In genomic region chr11:42631223-42631843, GRCh38 we compare ENCODE assay signal across 10 cellular contexts.
DNase-seq lines count a peak whose midpoint lies in the region; ATAC-seq and TF ChIP-seq lines count a peak whose summit lies in the region.
"Had no signal": no experiment of that assay in that cellular context is flagged by ENCODE, and none has a peak within 500 bp of the region (broad histone marks: within the 10 kb centered on the region; RNA-seq: fewer than 3 reads in every experiment).

No MANE protein-coding gene starts in this region.

- no peak overlapping the region for H3K23ac ChIP-seq in mesendoderm (ENCODE audit: low read length)

- H2BK120ac ChIP-seq in mesendoderm (ENCODE audit: low read depth, low read length) = no peak overlapping the region

- no peak overlapping the region for H2AFZ ChIP-seq in MM.1S (ENCODE audit: low read length)

- no peak overlapping the region for H3K4me3 ChIP-seq in MM.1S (ENCODE audit: low read length)
- H3K4me3 ChIP-seq in mesendoderm (ENCODE audit: low read length) = no peak overlapping the region
- no peak overlapping the region for H3K4me3 ChIP-seq in heart left ventricle
- H3K4me3 ChIP-seq: esophagus squamous epithelium had no signal

- H3K27ac ChIP-seq in MM.1S (ENCODE audit: low read length) (no peak overlapping the region), mesendoderm (ENCODE audit: low read depth, low read length) (no peak overlapping the region), heart left ventricle (no peak overlapping the region)
- H3K27ac ChIP-seq: esophagus squamous epithelium had no signal

- H3K79me1 ChIP-seq in mesendoderm (ENCODE audit: low read length) = no peaks in the 10 kb centered on the region

- intact Hi-C loops in heart left ventricle (cut with DNase I) = no loop called here

- H3F3A ChIP-seq in MM.1S (ENCODE audit: insufficient read depth, low read length) = no peaks in the 10 kb centered on the region

- H2BK15ac ChIP-seq in mesendoderm (replicated peaks; ENCODE audit: low read depth) = no peak overlapping the region

- no peak for TF ChIP-seq POLR2A in heart left ventricle (IDR thresholded peaks at IDR 0.05)

- DNase-seq in GM03348 (ENCODE audit: low spot score) = peak; percentile 29
- peak; percentile 42 for DNase-seq in MM.1S
- peak; percentile 0 for DNase-seq in amniotic epithelial cell (ENCODE audit: low read depth)
- peak; percentile 56 for DNase-seq in mesendoderm
- no peak for DNase-seq in UCSD-AML1 (lab: John Stamatoyannopoulos, UW; ENCODE audit: unreplicated experiment)
- no peak for DNase-seq in HCEC 1CT
- no peak for DNase-seq in heart left ventricle
- DNase-seq: esophagus squamous epithelium, NCI-H2107 had no signal

- no peaks in the 10 kb centered on the region for H3K4me1 ChIP-seq in MM.1S (ENCODE audit: low read length)
- no peaks in the 10 kb centered on the region for H3K4me1 ChIP-seq in mesendoderm (ENCODE audit: control insufficient read depth, low read depth, low read length)
- H3K4me1 ChIP-seq in heart left ventricle = no peaks in the 10 kb centered on the region
- H3K4me1 ChIP-seq: esophagus squamous epithelium had no signal

- H3K36me3 ChIP-seq in MM.1S (replicated peaks; ENCODE audit: insufficient read depth, low read length) = no peaks in the 10 kb centered on the region
- H3K36me3 ChIP-seq in mesendoderm (ENCODE audit: control insufficient read depth, insufficient read depth, low read length) = no peaks in the 10 kb centered on the region
- no peaks in the 10 kb centered on the region for H3K36me3 ChIP-seq in heart left ventricle
- H3K36me3 ChIP-seq: esophagus squamous epithelium had no signal

- TF ChIP-seq CTCF in MM.1S (IDR thresholded peaks at IDR 0.05; ENCODE audit: low read length) (peak; percentile 33), heart left ventricle (IDR thresholded peaks at IDR 0.05) (peak in 1 of 12 donors; percentile 13)

- no CpG with 5 or more reads among the region's 2 CpGs for WGBS in mesendoderm (ENCODE audit: extremely low coverage, insufficient coverage, low lambda C conversion rate)
- WGBS in heart left ventricle, 4 donors = 45 to 70% (median 49%) methylated on average over 2 of the region's 2 CpGs

- H4K20me1 ChIP-seq in MM.1S (ENCODE audit: insufficient read depth, low read length) = no peaks in the 10 kb centered on the region

- H4K5ac ChIP-seq in mesendoderm (ENCODE audit: low read length) = no peak overlapping the region

- H3K9me3 ChIP-seq in MM.1S (replicated peaks; ENCODE audit: insufficient read depth, low read length) (no peaks in the 10 kb centered on the region), heart left ventricle (no peaks in the 10 kb centered on the region)
- H3K9me3 ChIP-seq: esophagus squamous epithelium had no signal

- H3K18ac ChIP-seq in mesendoderm (ENCODE audit: low read length) = no peak overlapping the region

- H3K9me2 ChIP-seq in MM.1S (replicated peaks; ENCODE audit: insufficient read depth, low read length) = no peaks in the 10 kb centered on the region; the same call in 1 of the 2 replicates

- no peak overlapping the region for H3K4ac ChIP-seq in mesendoderm (ENCODE audit: low read depth, low read length)

- H3K9ac ChIP-seq in MM.1S (ENCODE audit: low read length) (no peak overlapping the region), mesendoderm (ENCODE audit: low read length) (no peak overlapping the region)

- H3K27me3 ChIP-seq in MM.1S (replicated peaks; ENCODE audit: insufficient read depth, low read length) = no peaks in the 10 kb centered on the region
- H3K27me3 ChIP-seq in mesendoderm (ENCODE audit: insufficient read depth, low read length, poor library complexity) = no peaks in the 10 kb centered on the region
- no peaks in the 10 kb centered on the region for H3K27me3 ChIP-seq in heart left ventricle
- H3K27me3 ChIP-seq: esophagus squamous epithelium had no signal

- ATAC-seq in HG03097 (IDR thresholded peaks at IDR 0.05; ENCODE audit: low FRiP score, unreplicated experiment) = no peak
- no peak for ATAC-seq in heart left ventricle

- H3K56ac ChIP-seq in mesendoderm (ENCODE audit: low read length) = no peak overlapping the region

- H2BK5ac ChIP-seq in mesendoderm (ENCODE audit: low read length) = no peak overlapping the region

- H3K4me2 ChIP-seq in MM.1S (ENCODE audit: low read depth, low read length) (no peak overlapping the region), mesendoderm (ENCODE audit: low read length) (no peak overlapping the region)

- H4K8ac ChIP-seq in mesendoderm (ENCODE audit: low read depth, low read length) = no peak overlapping the region

- H3K79me2 ChIP-seq in MM.1S (ENCODE audit: low read length) (no peaks in the 10 kb centered on the region), mesendoderm (ENCODE audit: control insufficient read depth, insufficient read depth, low read length) (no peaks in the 10 kb centered on the region)

- no peak overlapping the region for H2AK5ac ChIP-seq in mesendoderm (ENCODE audit: low read length)

Comparison
In these comparisons a context has a peak if more than half of its experiments do, and no peak if none do; other contexts are left out.
1. DNase-seq: peak in GM03348 (single experiment), MM.1S (single experiment), amniotic epithelial cell (single experiment) and mesendoderm (single experiment); none in UCSD-AML1 (single experiment), HCEC 1CT (single experiment) and heart left ventricle (0 of 5).